Comparison of ENCODE assay signal across 8 cellular contexts in genomic region chr5:172437445-172438303, GRCh38. TPM values are rescaled to one million over a fixed set of nuclear protein-coding genes. Genes with fewer than 3 reads are reported as not detected.
A peak's percentile ranks its signal among the peaks of the same experiment; 100 is the strongest.
DNase-seq lines count a peak whose midpoint lies in the region; ATAC-seq and TF ChIP-seq lines count a peak whose summit lies in the region.

No MANE protein-coding gene starts in this region.

- no TSS peak for BruUV-seq in Caco-2 (replicated peaks; lab: Mats Ljungman, UMichigan)

- H3K4me3 Mint-ChIP-seq in Caco-2 (ENCODE audit: unreplicated experiment) (no peak overlapping the region), T-cell (no peak overlapping the region)

- H3K27ac Mint-ChIP-seq in Caco-2 (ENCODE audit: unreplicated experiment) (no peak overlapping the region), T-cell (no peak overlapping the region)

- TF ChIP-seq CTCF in NB4 (IDR thresholded peaks at IDR 0.05; ENCODE audit: low read depth, low read length), result no peak
- TF ChIP-seq CTCF in SK-N-SH (IDR thresholded peaks at IDR 0.05), result no peak
- TF ChIP-seq CTCF in heart right ventricle (IDR thresholded peaks at IDR 0.05), result no peak
- TF ChIP-seq CTCF in Caco-2 (IDR thresholded peaks at IDR 0.05; ENCODE audit: insufficient read depth in 1 of 2, low read depth in 1 of 2, low read length in 1 of 2, severe bottlenecking in 1 of 2, unreplicated experiment in 1 of 2), result no peak

- H3K36me3 ChIP-seq in SK-N-SH (replicated peaks in 1 of 2; ENCODE audit: control insufficient read depth in 1 of 2, insufficient read depth in 2 of 2, low read length in 1 of 2), result no peaks in the 10 kb centered on the region
- H3K36me3 ChIP-seq in heart right ventricle, result peaks cover 0 to 29% (median 0%) of the 10 kb centered on the region in 9 donors
- no peaks in the 10 kb centered on the region for H3K36me3 ChIP-seq in Caco-2 (ENCODE audit: control insufficient read depth, insufficient read depth, low read length)

- H4K20me1 ChIP-seq in SK-N-SH (ENCODE audit: insufficient read depth), result peaks cover 100% of the 10 kb centered on the region

- 0 out of 2 replicates have a peak, but pooled peaks have one; percentile 10 for TF ChIP-seq RAD21 in SK-N-SH (IDR thresholded peaks at IDR 0.05; ENCODE audit: low read length)

- H3K9me3 Mint-ChIP-seq in Caco-2 (ENCODE audit: unreplicated experiment), result no peaks in the 10 kb centered on the region
- no peaks in the 10 kb centered on the region for H3K9me3 Mint-ChIP-seq in T-cell

- DNase-seq in NB4 (ENCODE audit: low read depth) (peak; percentile 43), SK-N-SH (peak; percentile 88), heart right ventricle (peak; percentile 79 to 89), substantia nigra (lab: John Stamatoyannopoulos, UW) (peak in 38 of 49 donors; percentile 25 to 97 (median 58)), Caco-2 (no peak), T-cell (no peak)
- DNase-seq in activated T-cell treated with anti-CD3 and anti-CD28 coated beads, Interleukin-2, amount 50 U/mL, for 48 hours, result no peak
- no peak for DNase-seq in activated CD4-positive, alpha-beta T cell treated with anti-CD3 and anti-CD28 coated beads for 4 hours

- no peaks in the 10 kb centered on the region for H3K9me2 ChIP-seq in SK-N-SH

- whole genome bisulfite sequencing in SK-N-SH (ENCODE audit: low lambda C conversion rate), result 30% methylated on average over 14 of the region's 14 CpGs
- 33 to 36% methylated on average over 14 of the region's 14 CpGs for WGBS in heart right ventricle, 2 donors

- H3K27ac ChIP-seq in SK-N-SH (ENCODE audit: low read depth in 2 of 2, low read length in 1 of 2), result peak overlapping the region; percentile 35 to 47; a peak in 2 of 4 replicates
- H3K27ac ChIP-seq in heart right ventricle, result peak overlapping the region in 8 of 10 donors; percentile 28 to 81 (median 62)
- peak overlapping the region; percentile 81 for H3K27ac ChIP-seq in substantia nigra (ENCODE audit: low read depth, low read length, poor library complexity, severe bottlenecking)

- peak in 1 of 2 experiments; percentile 75; a peak in 3 of 4 replicates for TF ChIP-seq EP300 in SK-N-SH (IDR thresholded peaks at IDR 0.05; ENCODE audit: borderline replicate concordance in 1 of 2, low read depth in 1 of 2, low read length in 1 of 2)

- CTCF ChIA-PET in SK-N-SH (lab: Yijun Ruan, JAX) (interaction anchor here (0.6 to 5.9 kb wide), 13 partner anchors 9 to 331 kb away, joined by 3 to 91 read pairs (median 4); no protein-coding TSS in a partner anchor), Caco-2 (lab: Charles Lee) (interaction anchor here (1.4 kb wide), 1 partner anchor 15 kb away, joined by 3 read pairs; no protein-coding TSS in a partner anchor), T-cell (lab: Charles Lee) (no interaction called here)

- POLR2A ChIA-PET in SK-N-SH (lab: Yijun Ruan, JAX) (interaction anchor here (0.7 to 1.7 kb wide), 4 partner anchors 8 to 334 kb away, joined by 3 to 4 read pairs (median 3); no protein-coding TSS in a partner anchor), Caco-2 (lab: Charles Lee) (no interaction called here), T-cell (lab: Charles Lee) (no interaction called here)

- TF ChIP-seq POLR2A in NB4 (IDR thresholded peaks at IDR 0.05; ENCODE audit: extremely low read depth, insufficient read length), result no peak

- peaks cover 2% of the 10 kb centered on the region for H3F3A ChIP-seq in SK-N-SH (replicated peaks; ENCODE audit: insufficient read depth)

- no peaks in the 10 kb centered on the region for H3K9me3 ChIP-seq in SK-N-SH
- H3K9me3 ChIP-seq in heart right ventricle, result no peaks in the 10 kb centered on the region
- no peaks in the 10 kb centered on the region for H3K9me3 ChIP-seq in Caco-2

- no peak overlapping the region for H3K4me3 ChIP-seq in NB4 (ENCODE audit: low read depth, low read length)
- no peak overlapping the region for H3K4me3 ChIP-seq in SK-N-SH (ENCODE audit: low read depth in 2 of 2, low read length in 1 of 2)
- H3K4me3 ChIP-seq in heart right ventricle, result no peak overlapping the region
- no peak overlapping the region for H3K4me3 ChIP-seq in Caco-2 (ENCODE audit: low read depth, low read length)

- no peak overlapping the region for H3K9ac ChIP-seq in SK-N-SH

- H3K4me1 Mint-ChIP-seq in Caco-2 (ENCODE audit: low read depth, unreplicated experiment), result no peaks in the 10 kb centered on the region
- no peaks in the 10 kb centered on the region for H3K4me1 Mint-ChIP-seq in T-cell

- H3K27me3 Mint-ChIP-seq in Caco-2 (ENCODE audit: insufficient read depth, unreplicated experiment) (no peaks in the 10 kb centered on the region), T-cell (peaks cover 0 to 2% of the 10 kb centered on the region in 2 donors)

- ATAC-seq in heart right ventricle, result peak; percentile 48 to 86 (median 83)
- no peak for ATAC-seq in T-cell (replicated peaks in 1 of 4)

- H3K79me2 ChIP-seq in SK-N-SH (ENCODE audit: insufficient read depth), result peaks cover 100% of the 10 kb centered on the region

- H3K4me2 ChIP-seq in SK-N-SH, result peak overlapping the region; percentile 43; the same call in 1 of the 2 replicates

- H3K27me3 ChIP-seq in SK-N-SH (ENCODE audit: insufficient read depth) (no peaks in the 10 kb centered on the region), heart right ventricle (no peaks in the 10 kb centered on the region), Caco-2 (replicated peaks; ENCODE audit: control insufficient read depth, insufficient read depth, low read length) (no peaks in the 10 kb centered on the region)

- no peaks in the 10 kb centered on the region for H3K36me3 Mint-ChIP-seq in Caco-2 (ENCODE audit: insufficient read depth, unreplicated experiment)
- H3K36me3 Mint-ChIP-seq in T-cell, result no peaks in the 10 kb centered on the region

- H3K4me1 ChIP-seq in SK-N-SH (ENCODE audit: control insufficient read depth in 1 of 2, insufficient read depth in 2 of 2, low read depth in 1 of 2, low read length in 1 of 2) (peaks cover 17 to 33% of the 10 kb centered on the region in 2 experiments; a peak in 2 of 4 replicates), heart right ventricle (peaks cover 11 to 51% (median 24%) of the 10 kb centered on the region in 9 donors), Caco-2 (0 out of 2 replicates have a peak, but pooled peaks cover 7% of the 10 kb centered on the region)

- intact Hi-C loops in heart right ventricle (cut with DNase I) (no loop called here), Caco-2 (cut with micrococcal nuclease; ENCODE audit: unreplicated experiment) (no loop called here)

- H2AFZ ChIP-seq in SK-N-SH (ENCODE audit: low read depth), result no peak overlapping the region

TF ChIP-seq in SK-N-SH, 30 proteins besides CTCF, POLR2A, EP300 and RAD21 (continues in another document):
- TF ChIP-seq MEF2A (IDR thresholded peaks at IDR 0.05; ENCODE audit: borderline replicate concordance, low read depth) (no peak), EZH2phosphoT487 (IDR thresholded peaks at IDR 0.05; ENCODE audit: borderline replicate concordance, low read depth) (no peak), TEAD4 (IDR thresholded peaks at IDR 0.05; ENCODE audit: borderline replicate concordance, insufficient read depth) (no peak; the same call in 1 of the 2 replicates), TAF1 (IDR thresholded peaks at IDR 0.05; ENCODE audit: borderline replicate concordance, low read depth, low read length) (peak; percentile 10; the same call in 1 of the 2 replicates), POLR2AphosphoS5 (IDR thresholded peaks at IDR 0.05; ENCODE audit: low read depth, low read length) (no peak; the same call in 1 of the 2 replicates), YY1 (IDR thresholded peaks at IDR 0.05; ENCODE audit: low read depth) (no peak), TCF12 (IDR thresholded peaks at IDR 0.05) (peak; percentile 82), RFX5 (IDR thresholded peaks at IDR 0.05; ENCODE audit: low read length) (0 out of 2 replicates have a peak, but pooled peaks have one; percentile 26), IRF3 (IDR thresholded peaks at IDR 0.05; ENCODE audit: low read depth, low read length) (no peak), MAX (IDR thresholded peaks at IDR 0.05; ENCODE audit: low read depth) (peak; percentile 62), SIN3A (IDR thresholded peaks at IDR 0.05; ENCODE audit: borderline replicate concordance, low read depth, low read length) (peak; percentile 50; the same call in 1 of the 2 replicates), FOSL2 (IDR thresholded peaks at IDR 0.05; ENCODE audit: borderline replicate concordance, low read depth) (peak; percentile 46; the same call in 1 of the 2 replicates), FOXJ3 (CRISPR knock-in tag; IDR thresholded peaks at IDR 0.05) (0 out of 2 replicates have a peak, but pooled peaks have one; percentile 23), USF2 (IDR thresholded peaks at IDR 0.05; ENCODE audit: borderline replicate concordance, low read depth, low read length) (no peak), GABPA (IDR thresholded peaks at IDR 0.05; ENCODE audit: low read depth) (no peak), GATA2 (CRISPR knock-in tag; IDR thresholded peaks at IDR 0.05) (no peak), CHD2 (IDR thresholded peaks at IDR 0.05; ENCODE audit: low read length, partially characterized antibody) (peak; percentile 52)

RNA-seq across cellular contexts. Expression of gene SH3PXD2B, which starts 16.7 kb away (rescaled TPM):
- polyA plus RNA-seq in SK-N-SH (2012; rRNA removed) (15.0 and 15.7 TPM in 2 replicates), heart right ventricle (1 to 10 TPM; 1.8 to 5.7 TPM)
- polyA plus RNA-seq in SK-N-SH (2012; cell fraction: cytosol; rRNA removed), result 8.5 and 12.1 TPM in 2 replicates
- polyA plus RNA-seq in SK-N-SH (2012; cell fraction: nucleus; rRNA removed), result 15.1 and 22.9 TPM in 2 replicates
- total RNA-seq in heart right ventricle (10 to 100 TPM in 2 of 10 donors, 1 to 10 TPM in 8; 2.9 to 12.5 (median 5.9) TPM), Caco-2 (2022) (11.5 and 12.9 TPM in 2 replicates), T-cell (under 1 TPM; 0.15 to 0.69 (median 0.38) TPM)

Comparison
In these comparisons a context has a peak if more than half of its experiments do, and no peak if none do; other contexts are left out.
1. DNase-seq: peak in NB4 (single experiment), SK-N-SH (single experiment), heart right ventricle (2 of 2) and substantia nigra (38 of 49); none in activated T-cell treated with anti-CD3 and anti-CD28 coated beads, Interleukin-2, amount 50 U/mL, for 48 hours (0 of 2), Caco-2 (0 of 2), activated CD4-positive, alpha-beta T cell treated with anti-CD3 and anti-CD28 coated beads for 4 hours (0 of 2) and T-cell (0 of 34).
2. ATAC-seq: peak in heart right ventricle (8 of 8); none in T-cell (0 of 4).
3. CTCF ChIA-PET loops: an anchor here in SK-N-SH (0.6 to 5.9 kb wide) and Caco-2 (1.4 kb wide); none called in T-cell.
4. Peak in every context shown above with its lines, with median percentiles within 50 percentile points of each other: H3K27ac ChIP-seq.